ENCODE assay signal across 8 cellular contexts in the genomic region with DNA sequence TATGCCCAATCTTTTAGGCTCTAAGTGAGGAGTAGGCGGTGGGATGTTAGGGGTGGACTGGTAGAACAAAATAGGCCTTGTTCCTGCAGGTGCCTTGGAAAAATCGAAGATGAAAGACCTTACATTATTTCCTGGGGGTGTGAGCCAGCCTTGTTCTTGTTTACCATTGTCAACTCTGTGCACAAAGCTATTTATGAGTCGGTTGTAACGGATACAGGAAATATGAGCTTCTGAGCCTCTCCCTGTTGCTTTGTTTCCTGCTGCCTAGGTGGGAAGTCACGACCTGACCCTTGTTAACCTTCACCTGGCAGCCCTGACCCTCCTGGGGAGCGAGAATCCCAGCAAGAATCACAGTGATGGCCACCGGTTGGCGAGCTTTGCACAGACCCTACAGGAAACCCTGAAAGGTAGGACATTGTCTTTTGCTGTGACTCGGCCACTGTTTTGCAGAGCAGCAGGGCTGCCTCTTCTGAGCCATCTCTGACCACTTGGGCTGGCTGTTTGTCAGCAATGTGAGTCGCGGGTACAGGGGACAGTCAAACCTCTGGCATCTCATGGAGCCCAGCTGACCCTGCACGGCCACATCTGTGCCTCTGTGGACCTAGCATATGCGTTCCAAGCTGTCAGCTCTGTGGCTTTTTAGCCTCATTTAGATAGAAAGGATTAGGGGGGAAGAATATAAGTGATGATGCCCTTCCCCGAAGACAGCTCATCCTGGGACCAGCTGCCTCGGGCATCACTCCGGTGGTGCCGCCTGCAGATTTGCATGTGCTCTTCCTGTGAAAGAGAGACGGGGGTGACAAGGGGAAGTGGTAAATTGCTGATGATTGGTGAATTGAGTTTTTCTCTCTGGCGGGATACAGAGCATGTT.
A peak's percentile ranks its signal among the peaks of the same experiment; 100 is the strongest.
DNase-seq lines count a peak whose midpoint lies in the region; ATAC-seq, FAIRE-seq and TF ChIP-seq lines count a peak whose summit lies in the region.

No MANE protein-coding gene starts in this region.

- no peak overlapping the region for H3K9ac ChIP-seq in GM12878 (ENCODE audit: control insufficient read depth, insufficient read depth, low read length)

- BruUV-seq in GM12878 (replicated peaks; lab: Mats Ljungman, UMichigan), result no TSS peak

- peaks cover 65% of the 10 kb centered on the region for H3K4me1 ChIP-seq in CD8-positive, alpha-beta T cell (ENCODE audit: insufficient read depth, low read length)
- H3K4me1 ChIP-seq in GM12878 (ENCODE audit: control insufficient read depth, insufficient read depth, low read length), result peaks cover 27% of the 10 kb centered on the region
- H3K4me1 ChIP-seq in gastrocnemius medialis, result peaks cover 86 to 97% of the 10 kb centered on the region in 2 donors
- peaks cover 7% of the 10 kb centered on the region for H3K4me1 ChIP-seq in ovary (ENCODE audit: insufficient read depth)
- peaks cover 40% of the 10 kb centered on the region for H3K4me1 ChIP-seq in vagina

- H3K36me3 Mint-ChIP-seq in CD8-positive, alpha-beta T cell, result no peaks in the 10 kb centered on the region

- peak overlapping the region; percentile 88 for H3K27ac Mint-ChIP-seq in CD8-positive, alpha-beta T cell

- FAIRE-seq in GM12878 (lab: Jason Lieb, UNC), result no peak

- SMC1A ChIA-PET in GM12878 (lab: Charles Lee; ENCODE audit: uncharacterized antibody, unreplicated experiment), result interaction anchor here (0.7 to 9.1 kb wide), 23 partner anchors 8 to 563 kb away, joined by 3 to 68 read pairs (median 5); no protein-coding TSS in a partner anchor

- H3K27me3 ChIP-seq in CD8-positive, alpha-beta T cell (ENCODE audit: insufficient read depth, low read length), result no peaks in the 10 kb centered on the region
- H3K27me3 ChIP-seq in GM12878 (replicated peaks in 1 of 2; ENCODE audit: control insufficient read depth in 2 of 2, insufficient read depth in 2 of 2, low read length in 1 of 2), result no peaks in the 10 kb centered on the region
- H3K27me3 ChIP-seq in gastrocnemius medialis, result no peaks in the 10 kb centered on the region
- no peaks in the 10 kb centered on the region for H3K27me3 ChIP-seq in ovary
- H3K27me3 ChIP-seq in vagina, result no peaks in the 10 kb centered on the region

- WGBS in GM12878 (ENCODE audit: insufficient coverage, insufficient replicate concordance, low lambda C conversion rate, missing lambda C conversion rate), result 7% methylated on average over 19 of the region's 19 CpGs
- WGBS in ovary, 3 donors, result 80 to 81% (median 80%) methylated on average over 19 of the region's 19 CpGs

- TF ChIP-seq POLR2A in GM12878 (IDR thresholded peaks at IDR 0.05; ENCODE audit: low read depth, low read length), result no peak
- peak in 1 of 2 donors; percentile 38 for TF ChIP-seq POLR2A in gastrocnemius medialis (IDR thresholded peaks at IDR 0.05)
- no peak for TF ChIP-seq POLR2A in ovary (IDR thresholded peaks at IDR 0.05)
- no peak for TF ChIP-seq POLR2A in vagina (IDR thresholded peaks at IDR 0.05)

- H3K4me1 Mint-ChIP-seq in CD8-positive, alpha-beta T cell (ENCODE audit: low read depth), result peaks cover 70% of the 10 kb centered on the region

- H3K27ac ChIP-seq in CD8-positive, alpha-beta T cell (ENCODE audit: low read depth, low read length), result peak overlapping the region; percentile 39
- H3K27ac ChIP-seq in GM12878 (ENCODE audit: control insufficient read depth, insufficient read depth) (no peak overlapping the region), gastrocnemius medialis (peak overlapping the region; percentile 86 to 96 (median 94)), ovary (no peak overlapping the region), vagina (no peak overlapping the region)

- TF ChIP-seq RAD21 in GM12878 (IDR thresholded peaks at IDR 0.05; ENCODE audit: insufficient read depth, low read depth, low read length), result no peak

- H3K27me3 Mint-ChIP-seq in CD8-positive, alpha-beta T cell (ENCODE audit: low read depth), result no peaks in the 10 kb centered on the region

- H3K36me3 ChIP-seq in CD8-positive, alpha-beta T cell (ENCODE audit: insufficient read depth, low read length), result no peaks in the 10 kb centered on the region
- H3K36me3 ChIP-seq in GM12878 (ENCODE audit: control insufficient read depth in 2 of 2, insufficient read depth in 2 of 2, low read length in 1 of 2) (no peaks in the 10 kb centered on the region), gastrocnemius medialis (no peaks in the 10 kb centered on the region), ovary (no peaks in the 10 kb centered on the region), vagina (no peaks in the 10 kb centered on the region)

- in situ Hi-C loops in GM12878 (cut with MboI), result no loop called here
- in situ Hi-C loops in gastrocnemius medialis (cut with MboI; ENCODE audit: low sequenced_read_pairs in 4 of 4), result loop anchor here in 2 of 4 donors (10.0 to 25.0 kb wide), 2 partner anchors 83 to 125 kb away; a partner anchor contains a TSS

- intact Hi-C loops in CD8-positive, alpha-beta T cell (cut with DNase I, micrococcal nuclease), result loop anchor here (2.0 to 5.0 kb wide), 3 partner anchors 135 to 595 kb away; a partner anchor contains a TSS
- intact Hi-C loops in GM12878 (cut with micrococcal nuclease; ENCODE audit: unreplicated experiment), result loop anchor here (10.0 kb wide), 1 partner anchor 563 kb away; no protein-coding TSS in a partner anchor
- intact Hi-C loops in gastrocnemius medialis (cut with DNase I; ENCODE audit: low total_unique reads), result no loop called here
- intact Hi-C loops in ovary (cut with DNase I), result loop anchor here in 2 of 4 donors (5.0 to 10.0 kb wide), 2 partner anchors 133 to 135 kb away; a partner anchor contains a TSS
- intact Hi-C loops in vagina (cut with DNase I), result no loop called here

- peak overlapping the region; percentile 78 for H3K4me3 Mint-ChIP-seq in CD8-positive, alpha-beta T cell

- no peak for TF ChIP-seq CTCF in CD8-positive, alpha-beta T cell (IDR thresholded peaks at IDR 0.05)
- no peak for TF ChIP-seq CTCF in GM12878 (IDR thresholded peaks at IDR 0.05 in 2 of 3, conservative IDR thresholded peaks at IDR 0.05 in 1 of 3; ENCODE audit: control insufficient read depth in 2 of 3, extremely low read depth in 1 of 3, insufficient read depth in 1 of 3, low read depth in 3 of 3, low read length in 3 of 3)
- TF ChIP-seq CTCF in gastrocnemius medialis (IDR thresholded peaks at IDR 0.05 in 4 of 5, conservative IDR thresholded peaks at IDR 0.05 in 1 of 5), result no peak
- no peak for TF ChIP-seq CTCF in ovary (IDR thresholded peaks at IDR 0.05)
- TF ChIP-seq CTCF in vagina (IDR thresholded peaks at IDR 0.05), result no peak

- TF ChIP-seq EP300 in GM12878 (IDR thresholded peaks at IDR 0.05; ENCODE audit: borderline replicate concordance in 1 of 2, control insufficient read depth in 1 of 2, low read depth in 2 of 2, low read length in 2 of 2) (no peak), ovary (IDR thresholded peaks at IDR 0.05) (no peak)

- no peaks in the 10 kb centered on the region for H4K20me1 ChIP-seq in GM12878 (ENCODE audit: control insufficient read depth, insufficient read depth)

- H3K79me2 ChIP-seq in GM12878 (ENCODE audit: control insufficient read depth, insufficient read depth, low read length), result no peaks in the 10 kb centered on the region

- RAD21 ChIA-PET in GM12878 (lab: Charles Lee; ENCODE audit: unreplicated experiment), result interaction anchor here (0.6 to 5.3 kb wide), 18 partner anchors 8 to 303 kb away, joined by 3 to 30 read pairs (median 3); no protein-coding TSS in a partner anchor

- no peaks in the 10 kb centered on the region for H3K9me3 ChIP-seq in CD8-positive, alpha-beta T cell (ENCODE audit: low read length)
- H3K9me3 ChIP-seq in GM12878 (replicated peaks; ENCODE audit: control insufficient read depth, insufficient read depth, low read length), result no peaks in the 10 kb centered on the region
- no peaks in the 10 kb centered on the region for H3K9me3 ChIP-seq in gastrocnemius medialis
- H3K9me3 ChIP-seq in ovary, result no peaks in the 10 kb centered on the region
- H3K9me3 ChIP-seq in vagina, result no peaks in the 10 kb centered on the region

- peak; percentile 24 for ATAC-seq in CD8-positive, alpha-beta T cell
- ATAC-seq in GM21423 (IDR thresholded peaks at IDR 0.05; ENCODE audit: unreplicated experiment) (peak; percentile 26), GM12878 (peak; percentile 36), gastrocnemius medialis (peak; percentile 47 to 51), HG03342 (IDR thresholded peaks at IDR 0.05; ENCODE audit: unreplicated experiment) (no peak)

- POLR2A ChIA-PET in CD8-positive, alpha-beta T cell (lab: Charles Lee), result interaction anchor here (0.6 to 2.9 kb wide), 4 partner anchors 15 to 588 kb away, joined by 3 to 9 read pairs (median 4); no protein-coding TSS in a partner anchor
- POLR2A ChIA-PET in GM12878 (lab: Charles Lee), result interaction anchor here (0.7 to 1.3 kb wide), 3 partner anchors 23 to 367 kb away, joined by 3 to 4 read pairs (median 3); no protein-coding TSS in a partner anchor

- peak overlapping the region; percentile 9; the same call in 1 of the 2 replicates for H2AFZ ChIP-seq in GM12878 (ENCODE audit: control insufficient read depth, low read depth, low read length)

- no peak overlapping the region for H3K4me2 ChIP-seq in GM12878 (ENCODE audit: control insufficient read depth, insufficient read depth)

- peak in 3 of 7 experiments; percentile 32 to 59 (median 35) for DNase-seq in CD8-positive, alpha-beta T cell
- DNase-seq in NCI-H524 treated with DMSO at 0.1 percent for 48 hours (lab: John Stamatoyannopoulos, UW), result peak; percentile 64
- no peak for DNase-seq in GM12878 (ENCODE audit: low read depth, low spot score)
- peak; percentile 69 to 70 for DNase-seq in gastrocnemius medialis
- no peak for DNase-seq in ovary
- DNase-seq in vagina (ENCODE audit: extremely low spot score in 2 of 2), result no peak

- H3K9me3 Mint-ChIP-seq in CD8-positive, alpha-beta T cell, result no peaks in the 10 kb centered on the region

- CTCF ChIA-PET in CD8-positive, alpha-beta T cell (lab: Charles Lee), result interaction anchor here (0.6 to 12.9 kb wide), 6 partner anchors 13 to 370 kb away, joined by 3 to 206 read pairs (median 4); no protein-coding TSS in a partner anchor
- CTCF ChIA-PET in GM12878 (lab: Yijun Ruan, JAX), result interaction anchor here (0.9 to 6.4 kb wide), 15 partner anchors 10 to 312 kb away, joined by 3 to 86 read pairs (median 5); no protein-coding TSS in a partner anchor

- H3K4me3 ChIP-seq in CD8-positive, alpha-beta T cell (ENCODE audit: low read depth, low read length), result peak overlapping the region; percentile 31
- H3K4me3 ChIP-seq in GM12878 (no peak overlapping the region), gastrocnemius medialis (peak overlapping the region in 2 of 4 donors; percentile 3 to 5), ovary (no peak overlapping the region), vagina (no peak overlapping the region)

TF ChIP-seq in GM12878, 131 proteins besides CTCF, POLR2A, EP300 and RAD21 (continues in another document):
- peak; percentile 32; the same call in 1 of the 2 replicates for TF ChIP-seq IKZF1 (conservative IDR thresholded peaks at IDR 0.05)
- TF ChIP-seq ATF7 (IDR thresholded peaks at IDR 0.05; ENCODE audit: low read depth), result no peak
- 0 out of 4 replicates have a peak, but pooled peaks of 1 of the 2 experiments have one; percentile 24 for TF ChIP-seq IKZF2 (IDR thresholded peaks at IDR 0.05)
- no peak for TF ChIP-seq MEF2A (IDR thresholded peaks at IDR 0.05; ENCODE audit: insufficient read depth, low read depth, low read length)
- TF ChIP-seq BMI1 (IDR thresholded peaks at IDR 0.05; ENCODE audit: borderline replicate concordance), result no peak
- peak; percentile 44; the same call in 1 of the 3 replicates for TF ChIP-seq POU2F2 (IDR thresholded peaks at IDR 0.05; ENCODE audit: borderline replicate concordance, low read depth, low read length)
- no peak for TF ChIP-seq ZSCAN29 (IDR thresholded peaks at IDR 0.05)

Comparison
In these comparisons a context has a peak if more than half of its experiments do, and no peak if none do; other contexts are left out.
1. DNase-seq: peak in NCI-H524 treated with DMSO at 0.1 percent for 48 hours (single experiment) and gastrocnemius medialis (2 of 2); none in GM12878 (single experiment), ovary (0 of 5) and vagina (0 of 2).
2. H3K27ac ChIP-seq: peak in CD8-positive, alpha-beta T cell (single experiment) and gastrocnemius medialis (4 of 4); none in GM12878 (single experiment), ovary (0 of 2) and vagina (single experiment).
3. intact Hi-C loops: an anchor here in CD8-positive, alpha-beta T cell (2.0 to 5.0 kb wide) and GM12878 (10.0 kb wide); none called in gastrocnemius medialis and vagina.